9 cellular contexts compared by ENCODE assay signal in genomic region chr2:218860950-218861381, GRCh38. TPM values are rescaled to one million over a fixed set of nuclear protein-coding genes. Genes with fewer than 3 reads are reported as not detected.
DNase-seq lines count a peak whose midpoint lies in the region; ATAC-seq and TF ChIP-seq lines count a peak whose summit lies in the region.
"Had no signal": no experiment of that assay in that cellular context is flagged by ENCODE, and none has a peak within 500 bp of the region (broad histone marks: within the 10 kb centered on the region; RNA-seq: fewer than 3 reads in every experiment).

No MANE protein-coding gene starts in this region.

- CTCF ChIA-PET in HCT116 (lab: Charles Lee) = interaction anchor here (0.6 to 1.8 kb wide), 9 partner anchors 9 to 169 kb away, joined by 3 to 9 read pairs (median 5); partner anchors contain the start of gene TTLL4

- peak overlapping the region; percentile 89 for H3K4me3 Mint-ChIP-seq in mesothelial cell of epicardium

- no peaks in the 10 kb centered on the region for H3K9me3 Mint-ChIP-seq in mesothelial cell of epicardium

- peaks cover 35% of the 10 kb centered on the region for H3K27me3 Mint-ChIP-seq in mesothelial cell of epicardium (ENCODE audit: low read depth)

- no peak overlapping the region for H3K27ac ChIP-seq in HCT116 (ENCODE audit: low read depth, low read length)
- no peak overlapping the region for H3K27ac ChIP-seq in caudate nucleus (ENCODE audit: low read depth, low read length)

- H3K27me3 ChIP-seq in HCT116 (ENCODE audit: insufficient read depth, low read length) = peaks cover 13% of the 10 kb centered on the region; the same call in 1 of the 2 replicates

- peak overlapping the region; percentile 18; the same call in 1 of the 2 replicates for H3K9ac ChIP-seq in HCT116 (ENCODE audit: low read length)

- H2AFZ ChIP-seq in HCT116 (ENCODE audit: low read depth, low read length, poor library complexity, severe bottlenecking) = peak overlapping the region; percentile 56

- H3K4me3 ChIP-seq in HCT116 (replicated peaks in 1 of 2; ENCODE audit: low read depth in 1 of 2, low read length in 2 of 2) = peak overlapping the region; percentile 44 to 61

- POLR2A ChIA-PET in HCT116 (lab: Charles Lee) = interaction anchor here (1.0 kb wide), 1 partner anchor 130 kb away, joined by 3 read pairs; no protein-coding TSS in a partner anchor

- RAD21 ChIA-PET in HCT116 (lab: Charles Lee; ENCODE audit: low non-redundant PET in 1 of 2, low total read pairs in 2 of 2, uncharacterized antibody in 2 of 2, unreplicated experiment in 2 of 2) = interaction anchor here in 1 of 2 experiments (0.6 to 1.0 kb wide), 2 partner anchors 9 to 15 kb away, joined by 3 to 4 read pairs; no protein-coding TSS in a partner anchor

- no peak for TF ChIP-seq POLR2A in HCT116 (IDR thresholded peaks at IDR 0.05; ENCODE audit: borderline replicate concordance, extremely low read depth, insufficient read depth, insufficient read length)

- no peak for TF ChIP-seq RAD21 in HCT116 (IDR thresholded peaks at IDR 0.05; ENCODE audit: low read depth)

- TF ChIP-seq CTCF in HCT116 (IDR thresholded peaks at IDR 0.05 in 2 of 3, conservative IDR thresholded peaks at IDR 0.05 in 1 of 3; ENCODE audit: borderline replicate concordance in 1 of 3, insufficient read depth in 1 of 3, low read depth in 2 of 3, low read length in 2 of 3) (no peak), mesothelial cell of epicardium (IDR thresholded peaks at IDR 0.05; ENCODE audit: unreplicated experiment) (no peak)

- H3K4me1 Mint-ChIP-seq in mesothelial cell of epicardium = peaks cover 77% of the 10 kb centered on the region

- DNase-seq in HCT116 (ENCODE audit: low read depth, low spot score) = peak; percentile 81
- peak; percentile 92 for DNase-seq in NCI-H524 treated with DMSO at 0.1 percent for 48 hours (lab: John Stamatoyannopoulos, UW)
- peak in 46 of 61 donors; percentile 26 to 93 (median 64) for DNase-seq in caudate nucleus (lab: John Stamatoyannopoulos, UW)
- DNase-seq in mesothelial cell of epicardium (ENCODE audit: low spot score in 2 of 2, unreplicated experiment in 2 of 2) = peak; percentile 77 to 85
- DNase-seq in AG08395 (ENCODE audit: low spot score) = no peak

- peak; percentile 88 for ATAC-seq in HCT116
- ATAC-seq in HG03097 (IDR thresholded peaks at IDR 0.05; ENCODE audit: low FRiP score, unreplicated experiment) = no peak
- no peak for ATAC-seq in GM19463 (IDR thresholded peaks at IDR 0.05; ENCODE audit: unreplicated experiment)
- no peak for ATAC-seq in HG02870 (IDR thresholded peaks at IDR 0.05; ENCODE audit: unreplicated experiment)

- intact Hi-C loops in HCT116 (cut with micrococcal nuclease) = no loop called here

- H3K27ac Mint-ChIP-seq in mesothelial cell of epicardium = peak overlapping the region; percentile 97

- no peaks in the 10 kb centered on the region for H3K9me2 ChIP-seq in HCT116 (ENCODE audit: insufficient read depth)

- H4K20me1 ChIP-seq in HCT116 (ENCODE audit: insufficient read depth) = no peaks in the 10 kb centered on the region

- H3K36me3 Mint-ChIP-seq in mesothelial cell of epicardium = peaks cover 6% of the 10 kb centered on the region

- peaks cover 12 to 29% of the 10 kb centered on the region in 2 experiments for H3K4me1 ChIP-seq in HCT116 (ENCODE audit: control insufficient read depth in 1 of 2, insufficient read depth in 2 of 2, low read length in 2 of 2)

- no peaks in the 10 kb centered on the region for H3K79me2 ChIP-seq in HCT116 (ENCODE audit: insufficient read depth, low read length)

- H3K4me2 ChIP-seq in HCT116 (ENCODE audit: low read length) = peak overlapping the region; percentile 93

- BruUV-seq in HCT116 (replicated peaks; lab: Mats Ljungman, UMichigan) = no TSS peak

- H3K9me3 ChIP-seq in HCT116 (ENCODE audit: control insufficient read depth in 1 of 2, insufficient read depth in 1 of 2, low read depth in 1 of 2, low read length in 2 of 2) = no peaks in the 10 kb centered on the region

- H3K36me3 ChIP-seq in HCT116 (ENCODE audit: control insufficient read depth in 1 of 2, insufficient read depth in 2 of 2, low read length in 2 of 2) = no peaks in the 10 kb centered on the region

TF ChIP-seq in HCT116, 20 proteins besides CTCF, POLR2A, EP300 and RAD21:
- TF ChIP-seq POLR2AphosphoS5 (IDR thresholded peaks at IDR 0.05; ENCODE audit: low read depth, low read length) (peak; percentile 52), ELF1 (IDR thresholded peaks at IDR 0.05; ENCODE audit: borderline replicate concordance, low read depth) (no peak)

RNA-seq across cellular contexts. Expression of gene WNT6, which starts 1.4 kb away (rescaled TPM):
- 1.4 TPM for total RNA-seq in HCT116 (2021; ENCODE audit: unreplicated experiment)
- 2.2 and 2.4 TPM in 2 replicates for polyA plus RNA-seq in HCT116 (2012)
- total RNA-seq in mesothelial cell of epicardium = 106 to 118 TPM (median 115 TPM) in 3 replicates
- total RNA-seq: epithelial cell of proximal tubule had no signal

RNA-seq across cellular contexts. Expression of gene WNT10A, which starts 19.7 kb away (rescaled TPM):
- total RNA-seq in HCT116 (2021; ENCODE audit: unreplicated experiment) (1.5 TPM), mesothelial cell of epicardium (50.7 to 53.2 TPM (median 51.8 TPM) in 3 replicates)
- 0.66 and 1.0 TPM in 2 replicates for polyA plus RNA-seq in HCT116 (2012)

RNA-seq across cellular contexts. Expression of gene PRKAG3, which starts 29.4 kb away (rescaled TPM):
- total RNA-seq in HCT116 (2021; ENCODE audit: unreplicated experiment) = not detected
- not detected in 2 replicates for polyA plus RNA-seq in HCT116 (2012)
- 2.8 to 3.6 TPM (median 2.9 TPM) in 3 replicates for total RNA-seq in mesothelial cell of epicardium
- total RNA-seq: epithelial cell of proximal tubule had no signal

Comparison
In these comparisons a context has a peak if more than half of its experiments do, and no peak if none do; other contexts are left out.
1. RNA of gene WNT6, which starts 1.4 kb away (total RNA-seq): 106 to 118 TPM in mesothelial cell of epicardium; 1.4 TPM in HCT116 (single experiment); every median in the first group is over 10 times any median in the second.
2. RNA of gene WNT10A, which starts 19.7 kb away (total RNA-seq): 50.7 to 53.2 TPM in mesothelial cell of epicardium; 1.5 TPM in HCT116 (single experiment); every median in the first group is over 10 times any median in the second.